1 cellular context compared by ENCODE assay signal in the genomic region with DNA sequence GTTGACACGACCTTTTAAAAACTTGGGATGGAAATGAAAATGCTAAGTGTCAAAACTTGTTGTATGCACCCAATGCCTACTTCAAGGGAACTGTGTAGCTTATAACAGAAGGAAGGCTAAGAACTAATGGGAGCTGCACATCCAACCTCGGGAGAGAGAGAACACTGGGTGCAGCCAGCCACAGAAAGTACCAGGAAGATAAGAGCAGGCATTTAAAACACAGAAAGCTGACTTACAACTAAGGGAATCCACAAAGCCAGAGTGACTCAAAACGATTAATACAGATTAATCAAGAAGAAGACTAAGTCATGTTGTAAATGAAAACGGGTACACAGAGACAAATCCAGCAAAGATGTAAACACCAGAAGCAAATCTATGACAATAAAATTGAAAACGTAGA.
TF ChIP-seq lines count a peak whose summit lies in the region.

No MANE protein-coding gene starts in this region.

TF ChIP-seq in HepG2, 621 proteins besides CTCF, POLR2A, EP300 and RAD21:
- TF ChIP-seq, protein P1, sequence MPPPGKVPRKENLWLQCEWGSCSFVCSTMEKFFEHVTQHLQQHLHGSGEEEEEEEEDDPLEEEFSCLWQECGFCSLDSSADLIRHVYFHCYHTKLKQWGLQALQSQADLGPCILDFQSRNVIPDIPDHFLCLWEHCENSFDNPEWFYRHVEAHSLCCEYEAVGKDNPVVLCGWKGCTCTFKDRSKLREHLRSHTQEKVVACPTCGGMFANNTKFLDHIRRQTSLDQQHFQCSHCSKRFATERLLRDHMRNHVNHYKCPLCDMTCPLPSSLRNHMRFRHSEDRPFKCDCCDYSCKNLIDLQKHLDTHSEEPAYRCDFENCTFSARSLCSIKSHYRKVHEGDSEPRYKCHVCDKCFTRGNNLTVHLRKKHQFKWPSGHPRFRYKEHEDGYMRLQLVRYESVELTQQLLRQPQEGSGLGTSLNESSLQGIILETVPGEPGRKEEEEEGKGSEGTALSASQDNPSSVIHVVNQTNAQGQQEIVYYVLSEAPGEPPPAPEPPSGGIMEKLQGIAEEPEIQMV (CRISPR knock-in tag; IDR thresholded peaks at IDR 0.05; ENCODE audit: low read depth) = no peak
- no peak for TF ChIP-seq WIZ (CRISPR knock-in tag; IDR thresholded peaks at IDR 0.05)
- no peak for TF ChIP-seq MTA3 (CRISPR knock-in tag; IDR thresholded peaks at IDR 0.05)
- TF ChIP-seq, protein P2, sequence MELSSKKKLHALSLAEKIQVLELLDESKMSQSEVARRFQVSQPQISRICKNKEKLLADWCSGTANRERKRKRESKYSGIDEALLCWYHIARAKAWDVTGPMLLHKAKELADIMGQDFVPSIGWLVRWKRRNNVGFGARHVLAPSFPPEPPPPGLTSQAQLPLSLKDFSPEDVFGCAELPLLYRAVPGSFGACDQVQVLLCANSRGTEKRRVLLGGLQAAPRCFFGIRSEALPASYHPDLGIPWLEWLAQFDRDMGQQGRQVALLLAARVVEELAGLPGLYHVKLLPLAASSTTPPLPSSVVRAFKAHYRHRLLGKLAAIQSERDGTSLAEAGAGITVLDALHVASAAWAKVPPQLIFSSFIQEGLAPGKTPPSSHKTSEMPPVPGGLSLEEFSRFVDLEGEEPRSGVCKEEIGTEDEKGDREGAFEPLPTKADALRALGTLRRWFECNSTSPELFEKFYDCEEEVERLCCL (CRISPR knock-in tag; IDR thresholded peaks at IDR 0.05; ENCODE audit: borderline replicate concordance) = no peak
- TF ChIP-seq ZNF589 (CRISPR knock-in tag; conservative IDR thresholded peaks at IDR 0.05) = no peak
- TF ChIP-seq, protein P3, sequence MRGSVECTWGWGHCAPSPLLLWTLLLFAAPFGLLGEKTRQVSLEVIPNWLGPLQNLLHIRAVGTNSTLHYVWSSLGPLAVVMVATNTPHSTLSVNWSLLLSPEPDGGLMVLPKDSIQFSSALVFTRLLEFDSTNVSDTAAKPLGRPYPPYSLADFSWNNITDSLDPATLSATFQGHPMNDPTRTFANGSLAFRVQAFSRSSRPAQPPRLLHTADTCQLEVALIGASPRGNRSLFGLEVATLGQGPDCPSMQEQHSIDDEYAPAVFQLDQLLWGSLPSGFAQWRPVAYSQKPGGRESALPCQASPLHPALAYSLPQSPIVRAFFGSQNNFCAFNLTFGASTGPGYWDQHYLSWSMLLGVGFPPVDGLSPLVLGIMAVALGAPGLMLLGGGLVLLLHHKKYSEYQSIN (CRISPR knock-in tag; IDR thresholded peaks at IDR 0.05; ENCODE audit: borderline replicate concordance) = no peak
- TF ChIP-seq, protein P4, sequence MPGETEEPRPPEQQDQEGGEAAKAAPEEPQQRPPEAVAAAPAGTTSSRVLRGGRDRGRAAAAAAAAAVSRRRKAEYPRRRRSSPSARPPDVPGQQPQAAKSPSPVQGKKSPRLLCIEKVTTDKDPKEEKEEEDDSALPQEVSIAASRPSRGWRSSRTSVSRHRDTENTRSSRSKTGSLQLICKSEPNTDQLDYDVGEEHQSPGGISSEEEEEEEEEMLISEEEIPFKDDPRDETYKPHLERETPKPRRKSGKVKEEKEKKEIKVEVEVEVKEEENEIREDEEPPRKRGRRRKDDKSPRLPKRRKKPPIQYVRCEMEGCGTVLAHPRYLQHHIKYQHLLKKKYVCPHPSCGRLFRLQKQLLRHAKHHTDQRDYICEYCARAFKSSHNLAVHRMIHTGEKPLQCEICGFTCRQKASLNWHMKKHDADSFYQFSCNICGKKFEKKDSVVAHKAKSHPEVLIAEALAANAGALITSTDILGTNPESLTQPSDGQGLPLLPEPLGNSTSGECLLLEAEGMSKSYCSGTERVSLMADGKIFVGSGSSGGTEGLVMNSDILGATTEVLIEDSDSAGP (CRISPR knock-in tag; IDR thresholded peaks at IDR 0.05; ENCODE audit: borderline replicate concordance) = no peak
- TF ChIP-seq, protein P5, sequence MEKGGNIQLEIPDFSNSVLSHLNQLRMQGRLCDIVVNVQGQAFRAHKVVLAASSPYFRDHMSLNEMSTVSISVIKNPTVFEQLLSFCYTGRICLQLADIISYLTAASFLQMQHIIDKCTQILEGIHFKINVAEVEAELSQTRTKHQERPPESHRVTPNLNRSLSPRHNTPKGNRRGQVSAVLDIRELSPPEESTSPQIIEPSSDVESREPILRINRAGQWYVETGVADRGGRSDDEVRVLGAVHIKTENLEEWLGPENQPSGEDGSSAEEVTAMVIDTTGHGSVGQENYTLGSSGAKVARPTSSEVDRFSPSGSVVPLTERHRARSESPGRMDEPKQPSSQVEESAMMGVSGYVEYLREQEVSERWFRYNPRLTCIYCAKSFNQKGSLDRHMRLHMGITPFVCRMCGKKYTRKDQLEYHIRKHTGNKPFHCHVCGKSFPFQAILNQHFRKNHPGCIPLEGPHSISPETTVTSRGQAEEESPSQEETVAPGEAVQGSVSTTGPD (CRISPR knock-in tag; IDR thresholded peaks at IDR 0.05) = no peak
- TF ChIP-seq ZNF816 (CRISPR knock-in tag; IDR thresholded peaks at IDR 0.05; ENCODE audit: borderline replicate concordance) = no peak
- TF ChIP-seq EEA1 (CRISPR knock-in tag; IDR thresholded peaks at IDR 0.05; ENCODE audit: borderline replicate concordance) = no peak
